8 cellular contexts compared by ENCODE assay signal in genomic region chr9:20624201-20625002, GRCh38. TPM values are rescaled to one million over a fixed set of nuclear protein-coding genes. Genes with fewer than 3 reads are reported as not detected.
DNase-seq lines count a peak whose midpoint lies in the region; ATAC-seq and TF ChIP-seq lines count a peak whose summit lies in the region.

No MANE protein-coding gene starts in this region.

- H3K27me3 Mint-ChIP-seq in activated T-cell treated with anti-CD3 and anti-CD28 coated beads, Interleukin-2, amount 50 U/mL, for 24 hours, result no peaks in the 10 kb centered on the region
- H3K27me3 Mint-ChIP-seq in natural killer cell treated with Interleukin-12 subunit alpha and Interleukin-12 subunit beta and Interleukin-15 and Interleukin-18, amount 100 ng/mL, for 72 hours, result no peaks in the 10 kb centered on the region

- peak overlapping the region; percentile 87 for H3K4me3 Mint-ChIP-seq in activated T-cell treated with anti-CD3 and anti-CD28 coated beads, Interleukin-2, amount 50 U/mL, for 24 hours
- peak overlapping the region; percentile 97 for H3K4me3 Mint-ChIP-seq in natural killer cell treated with Interleukin-12 subunit alpha and Interleukin-12 subunit beta and Interleukin-15 and Interleukin-18, amount 100 ng/mL, for 72 hours

- peak; percentile 18 for ATAC-seq in HG03066 (IDR thresholded peaks at IDR 0.05; ENCODE audit: low read depth, unreplicated experiment)
- ATAC-seq in natural killer cell treated with Interleukin-12 subunit alpha and Interleukin-12 subunit beta and Interleukin-15 and Interleukin-18, amount 100 ng/mL, for 72 hours, result no peak

- DNase-seq in activated effector memory CD4-positive, alpha-beta T cell treated with anti-CD3 and anti-CD28 coated beads, Interleukin-2, amount 50 U/mL, for 16 hours, result peak; percentile 75
- no peak for DNase-seq in activated effector memory CD4-positive, alpha-beta T cell treated with Interleukin-2 at 50 U/mL for 16 hours
- DNase-seq in NCI-H460 (ENCODE audit: extremely low read depth, low read depth), result peak; percentile 62
- DNase-seq in activated T-cell treated with anti-CD3 and anti-CD28 coated beads, Interleukin-2, amount 50 U/mL, for 24 hours, result no peak
- DNase-seq in fibroblast of pulmonary artery (ENCODE audit: low read depth), result peak; percentile 87
- DNase-seq in natural killer cell treated with Interleukin-12 subunit alpha and Interleukin-12 subunit beta and Interleukin-15 and Interleukin-18, amount 100 ng/mL, for 72 hours (ENCODE audit: low spot score), result peak; percentile 71
- DNase-seq in ureter (ENCODE audit: low spot score), result peak; percentile 62

- peaks cover 21% of the 10 kb centered on the region for H3K36me3 Mint-ChIP-seq in activated T-cell treated with anti-CD3 and anti-CD28 coated beads, Interleukin-2, amount 50 U/mL, for 24 hours (ENCODE audit: low read depth)
- H3K36me3 Mint-ChIP-seq in natural killer cell treated with Interleukin-12 subunit alpha and Interleukin-12 subunit beta and Interleukin-15 and Interleukin-18, amount 100 ng/mL, for 72 hours, result no peaks in the 10 kb centered on the region

- H3K27ac Mint-ChIP-seq in activated T-cell treated with anti-CD3 and anti-CD28 coated beads, Interleukin-2, amount 50 U/mL, for 24 hours, result peak overlapping the region; percentile 95
- H3K27ac Mint-ChIP-seq in natural killer cell treated with Interleukin-12 subunit alpha and Interleukin-12 subunit beta and Interleukin-15 and Interleukin-18, amount 100 ng/mL, for 72 hours, result peak overlapping the region; percentile 78 to 81

- H3K9me3 Mint-ChIP-seq in activated T-cell treated with anti-CD3 and anti-CD28 coated beads, Interleukin-2, amount 50 U/mL, for 24 hours, result no peaks in the 10 kb centered on the region
- H3K9me3 Mint-ChIP-seq in natural killer cell treated with Interleukin-12 subunit alpha and Interleukin-12 subunit beta and Interleukin-15 and Interleukin-18, amount 100 ng/mL, for 72 hours, result no peaks in the 10 kb centered on the region

- peak; percentile 82 for TF ChIP-seq CTCF in fibroblast of pulmonary artery (IDR thresholded peaks at IDR 0.05; ENCODE audit: low read length, missing control alignments)

- H3K4me3 ChIP-seq in fibroblast of pulmonary artery (replicated peaks; ENCODE audit: low read depth, low read length), result peak overlapping the region; percentile 66

- H3K4me1 Mint-ChIP-seq in activated T-cell treated with anti-CD3 and anti-CD28 coated beads, Interleukin-2, amount 50 U/mL, for 24 hours (ENCODE audit: low read depth), result peaks cover 29% of the 10 kb centered on the region
- peaks cover 30 to 32% of the 10 kb centered on the region in 2 donors for H3K4me1 Mint-ChIP-seq in natural killer cell treated with Interleukin-12 subunit alpha and Interleukin-12 subunit beta and Interleukin-15 and Interleukin-18, amount 100 ng/mL, for 72 hours (ENCODE audit: low read depth in 2 of 2)

RNA-seq across cellular contexts. Expression of gene MLLT3, which starts 2.1 kb away (rescaled TPM):
- 15.4 and 19.2 TPM in 2 replicates for total RNA-seq in NCI-H460 (2014; rRNA removed; shearing (Covaris generic))
- polyA plus RNA-seq in NCI-H460 (2014; cell fraction: nucleus; rRNA removed), result 3.1 and 18.5 TPM in 2 replicates
- total RNA-seq in natural killer cell treated with Interleukin-12 subunit alpha and Interleukin-12 subunit beta and Interleukin-15 and Interleukin-18, amount 100 ng/mL, for 72 hours, result 10 to 100 TPM; 15.7 to 29.7 TPM
- total RNA-seq in ureter, result 26.8 TPM

RNA-seq across cellular contexts. Expression of gene FOCAD, which starts 59.7 kb away (rescaled TPM):
- total RNA-seq in NCI-H460 (2014; rRNA removed; shearing (Covaris generic)), result 20.0 and 22.9 TPM in 2 replicates
- 18.8 and 23.2 TPM in 2 replicates for polyA plus RNA-seq in NCI-H460 (2014; cell fraction: nucleus; rRNA removed)
- 10 to 100 TPM; 26.6 to 40.7 TPM for total RNA-seq in natural killer cell treated with Interleukin-12 subunit alpha and Interleukin-12 subunit beta and Interleukin-15 and Interleukin-18, amount 100 ng/mL, for 72 hours
- total RNA-seq in ureter, result 50.2 TPM

Comparison
In these comparisons a context has a peak if more than half of its experiments do, and no peak if none do; other contexts are left out.
1. DNase-seq: peak in activated effector memory CD4-positive, alpha-beta T cell treated with anti-CD3 and anti-CD28 coated beads, Interleukin-2, amount 50 U/mL, for 16 hours (single experiment), NCI-H460 (single experiment), fibroblast of pulmonary artery (single experiment), natural killer cell treated with Interleukin-12 subunit alpha and Interleukin-12 subunit beta and Interleukin-15 and Interleukin-18, amount 100 ng/mL, for 72 hours (single experiment) and ureter (single experiment); none in activated effector memory CD4-positive, alpha-beta T cell treated with Interleukin-2 at 50 U/mL for 16 hours (single experiment) and activated T-cell treated with anti-CD3 and anti-CD28 coated beads, Interleukin-2, amount 50 U/mL, for 24 hours (single experiment).